Comparison of ENCODE assay signal across 10 cellular contexts in genomic region chr6:35471836-35472345, GRCh38. TPM values are rescaled to one million over a fixed set of nuclear protein-coding genes. Genes with fewer than 3 reads are reported as not detected.
DNase-seq lines count a peak whose midpoint lies in the region; ATAC-seq, FAIRE-seq and TF ChIP-seq lines count a peak whose summit lies in the region.
"Had no signal": no experiment of that assay in that cellular context is flagged by ENCODE, and none has a peak within 500 bp of the region (broad histone marks: within the 10 kb centered on the region; RNA-seq: fewer than 3 reads in every experiment).

No MANE protein-coding gene starts in this region.

- H2AFZ ChIP-seq in SK-N-SH (ENCODE audit: low read depth) (no peak overlapping the region), OCI-LY1 (ENCODE audit: low read length) (no peak overlapping the region), smooth muscle cell (ENCODE audit: low read depth) (no peak overlapping the region)

- H3F3A ChIP-seq in SK-N-SH (replicated peaks; ENCODE audit: insufficient read depth) (peaks cover 51% of the 10 kb centered on the region), OCI-LY1 (ENCODE audit: insufficient read depth, low read length) (peaks cover 15% of the 10 kb centered on the region; the same call in 1 of the 2 replicates), smooth muscle cell (ENCODE audit: low read depth) (peaks cover 38% of the 10 kb centered on the region)

- H3K27ac Mint-ChIP-seq in endodermal cell, result peak overlapping the region; percentile 78

- no peak for TF ChIP-seq EP300 in SK-N-SH (IDR thresholded peaks at IDR 0.05; ENCODE audit: borderline replicate concordance in 1 of 2, low read depth in 1 of 2, low read length in 1 of 2)

- H3K27me3 ChIP-seq in SK-N-SH (ENCODE audit: insufficient read depth) (no peaks in the 10 kb centered on the region), OCI-LY1 (ENCODE audit: insufficient read depth, low read length) (no peaks in the 10 kb centered on the region), endodermal cell (ENCODE audit: control insufficient read depth, insufficient read depth, low read length, poor library complexity, severe bottlenecking) (no peaks in the 10 kb centered on the region), smooth muscle cell (ENCODE audit: low read depth) (no peaks in the 10 kb centered on the region)

- H4K20me1 ChIP-seq in SK-N-SH (ENCODE audit: insufficient read depth) (peaks cover 47% of the 10 kb centered on the region), OCI-LY1 (ENCODE audit: insufficient read depth, low read length) (no peaks in the 10 kb centered on the region), smooth muscle cell (ENCODE audit: low read depth) (peaks cover 63% of the 10 kb centered on the region)

- 69% methylated on average over 8 of the region's 8 CpGs for WGBS in SK-N-SH (ENCODE audit: low lambda C conversion rate)
- 92 to 97% methylated on average over 6 to 8 of the region's 8 CpGs for WGBS in endodermal cell (ENCODE audit: insufficient coverage in 1 of 2, insufficient read length in 1 of 2), 2 experiments
- WGBS in smooth muscle cell (ENCODE audit: low lambda C conversion rate), result 61% methylated on average over 8 of the region's 8 CpGs

- no peak for TF ChIP-seq CTCF in SK-N-SH (IDR thresholded peaks at IDR 0.05)
- TF ChIP-seq CTCF in OCI-LY1 (IDR thresholded peaks at IDR 0.05; ENCODE audit: low read length), result no peak
- TF ChIP-seq CTCF in endodermal cell (conservative IDR thresholded peaks at IDR 0.05), result no peak
- no peak for TF ChIP-seq CTCF in smooth muscle cell (IDR thresholded peaks at IDR 0.05; ENCODE audit: borderline replicate concordance, insufficient read depth, poor library complexity, severe bottlenecking)

- no peak overlapping the region for H3K4me3 ChIP-seq in SK-N-SH (ENCODE audit: low read depth in 2 of 2, low read length in 1 of 2)
- H3K4me3 ChIP-seq in OCI-LY1 (ENCODE audit: low read depth, low read length, poor library complexity, severe bottlenecking), result peak overlapping the region; percentile 87
- peak overlapping the region; percentile 99 for H3K4me3 ChIP-seq in endodermal cell (ENCODE audit: low read length)
- no peak overlapping the region for H3K4me3 ChIP-seq in smooth muscle cell

- H3K9me3 ChIP-seq in SK-N-SH, result no peaks in the 10 kb centered on the region
- H3K9me3 ChIP-seq in OCI-LY1 (ENCODE audit: low read length), result no peaks in the 10 kb centered on the region
- H3K9me3 ChIP-seq in endodermal cell (ENCODE audit: control insufficient read depth, low read length), result no peaks in the 10 kb centered on the region
- H3K9me3 ChIP-seq in smooth muscle cell (replicated peaks; ENCODE audit: low read depth), result no peaks in the 10 kb centered on the region

- POLR2A ChIA-PET in SK-N-SH (lab: Yijun Ruan, JAX), result interaction anchor here (1.3 to 2.2 kb wide), 4 partner anchors 8 to 20 kb away, joined by 6 to 9 read pairs (median 8); no protein-coding TSS in a partner anchor

- ATAC-seq in SK-N-SH treated with all-trans-retinoic acid at 6 μM for 48 hours, result no peak

- no peak for TF ChIP-seq RAD21 in SK-N-SH (IDR thresholded peaks at IDR 0.05; ENCODE audit: low read length)

- H3K79me2 ChIP-seq in SK-N-SH (ENCODE audit: insufficient read depth) (peaks cover 38% of the 10 kb centered on the region), OCI-LY1 (ENCODE audit: insufficient read depth, low read length) (peaks cover 13% of the 10 kb centered on the region; the same call in 1 of the 2 replicates), smooth muscle cell (ENCODE audit: low read depth) (peaks cover 27% of the 10 kb centered on the region)

- CTCF ChIA-PET in SK-N-SH (lab: Yijun Ruan, JAX), result interaction anchor here (0.6 to 2.1 kb wide), 8 partner anchors 9 to 185 kb away, joined by 3 to 8 read pairs (median 4); partner anchors contain the start of genes PPARD and TEAD3

- no peaks in the 10 kb centered on the region for H3K9me3 Mint-ChIP-seq in endodermal cell

- H3K36me3 Mint-ChIP-seq in endodermal cell (ENCODE audit: low read depth), result peaks cover 51% of the 10 kb centered on the region

- no peaks in the 10 kb centered on the region for H3K27me3 Mint-ChIP-seq in endodermal cell (ENCODE audit: insufficient read depth)

- peak overlapping the region; percentile 96 for H3K4me3 Mint-ChIP-seq in endodermal cell

- H3K27ac ChIP-seq in SK-N-SH (ENCODE audit: low read depth in 2 of 2, low read length in 1 of 2) (peak overlapping the region; percentile 29 to 85; a peak in 3 of 4 replicates), OCI-LY1 (ENCODE audit: low read depth, low read length, poor library complexity, severe bottlenecking) (no peak overlapping the region), endodermal cell (ENCODE audit: low read depth, low read length) (no peak overlapping the region), smooth muscle cell (ENCODE audit: low read depth) (peak overlapping the region; percentile 95)

- peaks cover 25 to 38% of the 10 kb centered on the region in 2 experiments for H3K36me3 ChIP-seq in SK-N-SH (replicated peaks in 1 of 2; ENCODE audit: control insufficient read depth in 1 of 2, insufficient read depth in 2 of 2, low read length in 1 of 2)
- H3K36me3 ChIP-seq in OCI-LY1 (ENCODE audit: insufficient read depth, low read length), result peaks cover 62% of the 10 kb centered on the region
- peaks cover 46% of the 10 kb centered on the region for H3K36me3 ChIP-seq in endodermal cell (ENCODE audit: control insufficient read depth, insufficient read depth, low read length)
- no peaks in the 10 kb centered on the region for H3K36me3 ChIP-seq in smooth muscle cell (ENCODE audit: low read depth)

- no peak for FAIRE-seq in urothelium cell line (lab: Jason Lieb, UNC)

- H3K9ac ChIP-seq in SK-N-SH, result no peak overlapping the region
- H3K9ac ChIP-seq in OCI-LY1 (ENCODE audit: low read length), result no peak overlapping the region; the same call in 1 of the 2 replicates
- H3K9ac ChIP-seq in endodermal cell (ENCODE audit: extremely low read depth, low read length, poor library complexity, severe bottlenecking), result peak overlapping the region; percentile 1
- no peak overlapping the region for H3K9ac ChIP-seq in smooth muscle cell (ENCODE audit: low read depth)

- DNase-seq in SK-N-SH (no peak), endodermal cell (no peak), smooth muscle cell (lab: John Stamatoyannopoulos, UW; ENCODE audit: unreplicated experiment) (no peak), NCI-H146 treated with DMSO at 0.1 percent for 48 hours (lab: John Stamatoyannopoulos, UW; ENCODE audit: unreplicated experiment) (no peak), LoVo (ENCODE audit: low spot score) (no peak), urothelium cell line (ENCODE audit: low spot score) (no peak)
- DNase-seq: NCI-H510A treated with DMSO at 0.1 percent for 48 hours had no signal

- H3K9me2 ChIP-seq in SK-N-SH (no peaks in the 10 kb centered on the region), OCI-LY1 (ENCODE audit: low read depth, low read length) (no peaks in the 10 kb centered on the region)

- H3K4me2 ChIP-seq in SK-N-SH, result peak overlapping the region; percentile 90; the same call in 1 of the 2 replicates
- H3K4me2 ChIP-seq in OCI-LY1 (ENCODE audit: low read length), result peak overlapping the region; percentile 99
- peak overlapping the region; percentile 30 for H3K4me2 ChIP-seq in smooth muscle cell

- peaks cover 23 to 26% of the 10 kb centered on the region in 2 experiments; a peak in 3 of 4 replicates for H3K4me1 ChIP-seq in SK-N-SH (ENCODE audit: control insufficient read depth in 1 of 2, insufficient read depth in 2 of 2, low read depth in 1 of 2, low read length in 1 of 2)
- peaks cover 36% of the 10 kb centered on the region for H3K4me1 ChIP-seq in OCI-LY1 (ENCODE audit: insufficient read depth, low read length, severe bottlenecking)
- peaks cover 3% of the 10 kb centered on the region for H3K4me1 ChIP-seq in endodermal cell (ENCODE audit: control insufficient read depth, insufficient read depth, low read length)
- peaks cover 19% of the 10 kb centered on the region for H3K4me1 ChIP-seq in smooth muscle cell (ENCODE audit: low read depth)

- H3K4me1 Mint-ChIP-seq in endodermal cell, result peaks cover 18% of the 10 kb centered on the region

TF ChIP-seq in SK-N-SH, 30 proteins besides CTCF, POLR2A, EP300 and RAD21 (continues in another document):
- TF ChIP-seq GABPA (IDR thresholded peaks at IDR 0.05; ENCODE audit: low read depth) (no peak), SIN3A (IDR thresholded peaks at IDR 0.05; ENCODE audit: borderline replicate concordance, low read depth, low read length) (no peak), GATA2 (CRISPR knock-in tag; IDR thresholded peaks at IDR 0.05) (no peak)

RNA-seq across cellular contexts. Expression of gene RPL10A, which starts 3.7 kb away (rescaled TPM):
- polyA plus RNA-seq in SK-N-SH (2012; rRNA removed), result 2,393 and 3,548 TPM in 2 replicates
- 2,837 and 3,167 TPM in 2 replicates for polyA plus RNA-seq in SK-N-SH (2012; cell fraction: cytosol; rRNA removed)
- polyA plus RNA-seq in SK-N-SH (2012; cell fraction: nucleus; rRNA removed), result 1,325 and 1,532 TPM in 2 replicates
- 1,000 to 10,000 TPM; 1,411 to 1,652 TPM for total RNA-seq in endodermal cell
- 1,752 TPM for polyA plus RNA-seq in endodermal cell (2013, experiment 1 of 2)
- 1,640 TPM for polyA plus RNA-seq in endodermal cell (2013, experiment 2 of 2)
- total RNA-seq in smooth muscle cell, result 1,012 and 1,090 TPM in 2 replicates
- 307 and 339 TPM in 2 replicates for polyA plus RNA-seq in smooth muscle cell

RNA-seq across cellular contexts. Expression of gene FANCE, which starts 19.8 kb away (rescaled TPM):
- polyA plus RNA-seq in SK-N-SH (2012; rRNA removed) (5.8 and 6.5 TPM in 2 replicates), smooth muscle cell (5.6 and 7.3 TPM in 2 replicates)
- polyA plus RNA-seq in SK-N-SH (2012; cell fraction: cytosol; rRNA removed), result 4.0 and 5.4 TPM in 2 replicates
- 6.0 and 6.1 TPM in 2 replicates for polyA plus RNA-seq in SK-N-SH (2012; cell fraction: nucleus; rRNA removed)
- total RNA-seq in endodermal cell (10 to 100 TPM; 13.5 to 16.4 TPM), smooth muscle cell (2.3 and 3.6 TPM in 2 replicates)
- polyA plus RNA-seq in endodermal cell (2013, experiment 1 of 2), result 13.3 TPM
- 14.2 TPM for polyA plus RNA-seq in endodermal cell (2013, experiment 2 of 2)

RNA-seq across cellular contexts. Expression of gene TEAD3, which starts 25.0 kb away (rescaled TPM):
- polyA plus RNA-seq in SK-N-SH (2012; rRNA removed) (5.2 and 7.1 TPM in 2 replicates), smooth muscle cell (40.6 and 42.8 TPM in 2 replicates)
- polyA plus RNA-seq in SK-N-SH (2012; cell fraction: cytosol; rRNA removed), result 3.6 and 6.1 TPM in 2 replicates
- 16.1 and 20.1 TPM in 2 replicates for polyA plus RNA-seq in SK-N-SH (2012; cell fraction: nucleus; rRNA removed)
- total RNA-seq in endodermal cell (10 to 100 TPM; 22.7 to 29.2 TPM), smooth muscle cell (22.5 and 29.1 TPM in 2 replicates)
- 32.4 TPM for polyA plus RNA-seq in endodermal cell (2013, experiment 1 of 2)
- 30.3 TPM for polyA plus RNA-seq in endodermal cell (2013, experiment 2 of 2)

RNA-seq across cellular contexts. Expression of gene TULP1, which starts 40.8 kb away (rescaled TPM):
- polyA plus RNA-seq in SK-N-SH (2012; rRNA removed) (not detected in 2 replicates), smooth muscle cell (0.26 and 0.78 TPM in 2 replicates)
- polyA plus RNA-seq in SK-N-SH (2012; cell fraction: cytosol; rRNA removed), result not detected in 2 replicates
- not detected in 2 replicates for polyA plus RNA-seq in SK-N-SH (2012; cell fraction: nucleus; rRNA removed)
- total RNA-seq in endodermal cell (1 to 10 TPM in 1 of 2 donors, under 1 TPM in 1; 0.29 to 4.0 TPM), smooth muscle cell (0.31 TPM in 1 of 2 replicates, not detected in the other)
- polyA plus RNA-seq in endodermal cell (2013, experiment 1 of 2), result 0.25 TPM
- polyA plus RNA-seq in endodermal cell (2013, experiment 2 of 2), result 0.12 TPM
- polyA plus RNA-seq: neural cell had no signal

Comparison
In these comparisons a context has a peak if more than half of its experiments do, and no peak if none do; other contexts are left out.
1. H3K27ac ChIP-seq: peak in SK-N-SH (2 of 2) and smooth muscle cell (single experiment); none in OCI-LY1 (single experiment) and endodermal cell (single experiment).
2. H3K4me2 ChIP-seq: peak in every context shown above with its lines; median percentile 99 in OCI-LY1; 90 in SK-N-SH; 30 in smooth muscle cell.
3. H3K4me3 ChIP-seq: peak in OCI-LY1 (single experiment) and endodermal cell (single experiment); none in SK-N-SH (0 of 2) and smooth muscle cell (single experiment).